24 cellular contexts compared by ENCODE assay signal in the genomic region with DNA sequence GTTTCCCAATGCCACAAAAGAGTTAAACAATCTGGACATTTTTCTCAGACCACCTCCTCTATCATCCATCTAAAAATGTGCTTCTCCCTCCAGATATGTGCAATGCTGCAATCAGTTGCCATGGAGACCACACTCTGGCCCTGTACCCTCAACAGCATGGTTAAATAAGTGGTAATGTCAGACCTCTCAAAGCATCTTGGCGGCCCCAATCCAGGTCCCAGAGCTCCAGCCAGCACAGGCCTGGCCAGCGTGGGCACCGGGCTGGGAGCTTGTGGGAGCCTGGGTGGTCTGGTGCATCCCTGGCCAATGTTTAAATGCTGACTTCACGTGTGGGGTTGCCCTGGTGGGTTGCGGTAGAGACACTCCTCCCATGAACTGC.
DNase-seq lines count a peak whose midpoint lies in the region; ATAC-seq, FAIRE-seq and TF ChIP-seq lines count a peak whose summit lies in the region.
"Had no signal": no experiment of that assay in that cellular context is flagged by ENCODE, and none has a peak within 500 bp of the region (broad histone marks: within the 10 kb centered on the region; RNA-seq: fewer than 3 reads in every experiment).

No MANE protein-coding gene starts in this region.

- TF ChIP-seq POLR2A in GM12892 (IDR thresholded peaks at IDR 0.05; ENCODE audit: low read depth, low read length), result no peak

- H2AFZ ChIP-seq in SK-N-SH (ENCODE audit: low read depth), result no peak overlapping the region
- no peak overlapping the region for H2AFZ ChIP-seq in MM.1S (ENCODE audit: low read length)
- H2AFZ ChIP-seq: GM23338, neural progenitor cell, parathyroid adenoma, PC-9 had no signal

- WGBS in SK-N-SH (ENCODE audit: low lambda C conversion rate), result 32% methylated on average over 4 of the region's 5 CpGs

- ATAC-seq in SK-N-SH treated with all-trans-retinoic acid at 6 μM for 48 hours, result no peak
- ATAC-seq: A549; CD8-positive, alpha-beta T cell; GM23338; left lung had no signal

- H3K9me3 ChIP-seq in SK-N-SH, result no peaks in the 10 kb centered on the region
- H3K9me3 ChIP-seq in MM.1S (replicated peaks; ENCODE audit: insufficient read depth, low read length), result no peaks in the 10 kb centered on the region
- H3K9me3 ChIP-seq: A549, adrenal gland, left lung had no signal

- H3K27me3 ChIP-seq in SK-N-SH (ENCODE audit: insufficient read depth), result no peaks in the 10 kb centered on the region
- no peaks in the 10 kb centered on the region for H3K27me3 ChIP-seq in MM.1S (replicated peaks; ENCODE audit: insufficient read depth, low read length)
- H3K27me3 ChIP-seq in brain microvascular endothelial cell (replicated peaks), result no peaks in the 10 kb centered on the region
- H3K27me3 ChIP-seq: adrenal gland, left lung, neural progenitor cell had no signal

- no peak overlapping the region for H3K4me3 ChIP-seq in SK-N-SH (ENCODE audit: low read depth in 2 of 2, low read length in 1 of 2)
- no peak overlapping the region for H3K4me3 ChIP-seq in MM.1S (ENCODE audit: low read length)
- H3K4me3 ChIP-seq in brain microvascular endothelial cell (ENCODE audit: low read depth, low read length), result no peak overlapping the region
- H3K4me3 ChIP-seq: A549, adrenal gland, GM23338, left lung, neural progenitor cell, PC-9 had no signal

- H3K36me3 ChIP-seq in SK-N-SH (replicated peaks in 1 of 2; ENCODE audit: control insufficient read depth in 1 of 2, insufficient read depth in 2 of 2, low read length in 1 of 2), result no peaks in the 10 kb centered on the region
- no peaks in the 10 kb centered on the region for H3K36me3 ChIP-seq in MM.1S (replicated peaks; ENCODE audit: insufficient read depth, low read length)
- H3K36me3 ChIP-seq in brain microvascular endothelial cell (replicated peaks), result no peaks in the 10 kb centered on the region
- H3K36me3 ChIP-seq: adrenal gland, left lung, neural progenitor cell had no signal

- TF ChIP-seq RAD21 in SK-N-SH (IDR thresholded peaks at IDR 0.05; ENCODE audit: low read length), result no peak

- TF ChIP-seq CTCF in SK-N-SH (IDR thresholded peaks at IDR 0.05) (no peak), MM.1S (IDR thresholded peaks at IDR 0.05; ENCODE audit: low read length) (no peak), brain microvascular endothelial cell (IDR thresholded peaks at IDR 0.05; ENCODE audit: low read depth, low read length, missing control alignments) (no peak)

- in situ Hi-C loops in brain microvascular endothelial cell (cut with HindIII; ENCODE audit: low pct_ligation_motif_present, low sequenced_read_pairs), result no loop called here

- no peak for TF ChIP-seq EP300 in SK-N-SH (IDR thresholded peaks at IDR 0.05; ENCODE audit: borderline replicate concordance in 1 of 2, low read depth in 1 of 2, low read length in 1 of 2)

- H3K79me2 ChIP-seq in SK-N-SH (ENCODE audit: insufficient read depth) (no peaks in the 10 kb centered on the region), MM.1S (ENCODE audit: low read length) (no peaks in the 10 kb centered on the region)
- H3K79me2 ChIP-seq: parathyroid adenoma had no signal

- H3F3A ChIP-seq in SK-N-SH (replicated peaks; ENCODE audit: insufficient read depth) (no peaks in the 10 kb centered on the region), MM.1S (ENCODE audit: insufficient read depth, low read length) (peaks cover 23% of the 10 kb centered on the region)

- H3K9me2 ChIP-seq in SK-N-SH (no peaks in the 10 kb centered on the region), MM.1S (replicated peaks; ENCODE audit: insufficient read depth, low read length) (no peaks in the 10 kb centered on the region)

- DNase-seq in SK-N-SH (peak; percentile 63), MM.1S (peak; percentile 26), dermis blood vessel endothelial cell (peak; percentile 17), GM12892 (ENCODE audit: insufficient read length) (no peak), brain microvascular endothelial cell (no peak), NCI-H526 (lab: John Stamatoyannopoulos, UW) (no peak), GDM1 (lab: John Stamatoyannopoulos, UW) (no peak)
- DNase-seq: activated CD4-positive, alpha-beta T cell treated with anti-CD3 and anti-CD28 coated beads for 1 hour; adrenal gland; AML-193; CD8-positive, alpha-beta T cell; glutamatergic neuron; left lung; NCI-H1092; NCI-H1694; NCI-H446 treated with DMSO at 0.1 percent for 48 hours; PC-9; retina; small intestine had no signal

- CTCF ChIA-PET in SK-N-SH (lab: Yijun Ruan, JAX), result interaction anchor here (1.7 kb wide), 1 partner anchor 300 kb away, joined by 4 read pairs; no protein-coding TSS in a partner anchor

- H3K27ac ChIP-seq in SK-N-SH (ENCODE audit: low read depth in 2 of 2, low read length in 1 of 2) (no peak overlapping the region), MM.1S (ENCODE audit: low read length) (peak overlapping the region; percentile 81), brain microvascular endothelial cell (no peak overlapping the region)
- H3K27ac ChIP-seq: A549, adrenal gland, left lung, neural progenitor cell, parathyroid adenoma, PC-9 had no signal

- H4K20me1 ChIP-seq in SK-N-SH (ENCODE audit: insufficient read depth) (no peaks in the 10 kb centered on the region), MM.1S (ENCODE audit: insufficient read depth, low read length) (no peaks in the 10 kb centered on the region)

- FAIRE-seq in GM12892 (lab: Jason Lieb, UNC), result no peak
- FAIRE-seq: A549, small intestine had no signal

- no peak overlapping the region for H3K9ac ChIP-seq in SK-N-SH
- peak overlapping the region; percentile 8; the same call in 1 of the 2 replicates for H3K9ac ChIP-seq in MM.1S (ENCODE audit: low read length)
- H3K9ac ChIP-seq: neural progenitor cell, parathyroid adenoma had no signal

- peaks cover 0 to 28% of the 10 kb centered on the region in 2 experiments; a peak in 2 of 4 replicates for H3K4me1 ChIP-seq in SK-N-SH (ENCODE audit: control insufficient read depth in 1 of 2, insufficient read depth in 2 of 2, low read depth in 1 of 2, low read length in 1 of 2)
- peaks cover 56% of the 10 kb centered on the region for H3K4me1 ChIP-seq in MM.1S (ENCODE audit: low read length)
- H3K4me1 ChIP-seq: A549, neural progenitor cell, parathyroid adenoma had no signal

- H3K4me2 ChIP-seq in SK-N-SH, result no peak overlapping the region
- H3K4me2 ChIP-seq in MM.1S (ENCODE audit: low read depth, low read length), result peak overlapping the region; percentile 47
- H3K4me2 ChIP-seq: A549, GM23338, neural progenitor cell, PC-9 had no signal

- POLR2A ChIA-PET in SK-N-SH (lab: Yijun Ruan, JAX), result no interaction called here

TF ChIP-seq in SK-N-SH, 30 proteins besides CTCF, POLR2A, EP300 and RAD21 (continues in another document):
- no peak for TF ChIP-seq YY1 (IDR thresholded peaks at IDR 0.05; ENCODE audit: low read depth)
- TF ChIP-seq GATA2 (CRISPR knock-in tag; IDR thresholded peaks at IDR 0.05), result no peak
- TF ChIP-seq, protein P1, sequence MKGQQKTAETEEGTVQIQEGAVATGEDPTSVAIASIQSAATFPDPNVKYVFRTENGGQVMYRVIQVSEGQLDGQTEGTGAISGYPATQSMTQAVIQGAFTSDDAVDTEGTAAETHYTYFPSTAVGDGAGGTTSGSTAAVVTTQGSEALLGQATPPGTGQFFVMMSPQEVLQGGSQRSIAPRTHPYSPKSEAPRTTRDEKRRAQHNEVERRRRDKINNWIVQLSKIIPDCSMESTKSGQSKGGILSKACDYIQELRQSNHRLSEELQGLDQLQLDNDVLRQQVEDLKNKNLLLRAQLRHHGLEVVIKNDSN (IDR thresholded peaks at IDR 0.05; ENCODE audit: borderline replicate concordance, low read depth), result no peak
- no peak for TF ChIP-seq FOSL2 (IDR thresholded peaks at IDR 0.05; ENCODE audit: borderline replicate concordance, low read depth)
- no peak for TF ChIP-seq POLR2AphosphoS5 (IDR thresholded peaks at IDR 0.05; ENCODE audit: low read depth, low read length)
- TF ChIP-seq RXRA (IDR thresholded peaks at IDR 0.05; ENCODE audit: borderline replicate concordance, low read depth), result no peak
- no peak for TF ChIP-seq JUND (IDR thresholded peaks at IDR 0.05)

TF ChIP-seq in SK-N-SH treated with all-trans-retinoic acid at 6 μM for 48 hours, 23 proteins besides CTCF, POLR2A, EP300 and RAD21 (continues in another document):
- TF ChIP-seq ARNTL (CRISPR knock-in tag; IDR thresholded peaks at IDR 0.05; ENCODE audit: borderline replicate concordance, low read depth), result no peak
- no peak for TF ChIP-seq BACH2 (CRISPR knock-in tag; IDR thresholded peaks at IDR 0.05; ENCODE audit: borderline replicate concordance)
- no peak for TF ChIP-seq ZNF8 (CRISPR knock-in tag; IDR thresholded peaks at IDR 0.05)
- no peak for TF ChIP-seq ISL1 (CRISPR knock-in tag; IDR thresholded peaks at IDR 0.05)
- TF ChIP-seq, protein P2, sequence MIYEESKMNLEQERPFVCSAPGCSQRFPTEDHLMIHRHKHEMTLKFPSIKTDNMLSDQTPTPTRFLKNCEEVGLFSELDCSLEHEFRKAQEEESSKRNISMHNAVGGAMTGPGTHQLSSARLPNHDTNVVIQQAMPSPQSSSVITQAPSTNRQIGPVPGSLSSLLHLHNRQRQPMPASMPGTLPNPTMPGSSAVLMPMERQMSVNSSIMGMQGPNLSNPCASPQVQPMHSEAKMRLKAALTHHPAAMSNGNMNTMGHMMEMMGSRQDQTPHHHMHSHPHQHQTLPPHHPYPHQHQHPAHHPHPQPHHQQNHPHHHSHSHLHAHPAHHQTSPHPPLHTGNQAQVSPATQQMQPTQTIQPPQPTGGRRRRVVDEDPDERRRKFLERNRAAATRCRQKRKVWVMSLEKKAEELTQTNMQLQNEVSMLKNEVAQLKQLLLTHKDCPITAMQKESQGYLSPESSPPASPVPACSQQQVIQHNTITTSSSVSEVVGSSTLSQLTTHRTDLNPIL (CRISPR knock-in tag; IDR thresholded peaks at IDR 0.05; ENCODE audit: low read depth), result no peak
- TF ChIP-seq, protein P3, sequence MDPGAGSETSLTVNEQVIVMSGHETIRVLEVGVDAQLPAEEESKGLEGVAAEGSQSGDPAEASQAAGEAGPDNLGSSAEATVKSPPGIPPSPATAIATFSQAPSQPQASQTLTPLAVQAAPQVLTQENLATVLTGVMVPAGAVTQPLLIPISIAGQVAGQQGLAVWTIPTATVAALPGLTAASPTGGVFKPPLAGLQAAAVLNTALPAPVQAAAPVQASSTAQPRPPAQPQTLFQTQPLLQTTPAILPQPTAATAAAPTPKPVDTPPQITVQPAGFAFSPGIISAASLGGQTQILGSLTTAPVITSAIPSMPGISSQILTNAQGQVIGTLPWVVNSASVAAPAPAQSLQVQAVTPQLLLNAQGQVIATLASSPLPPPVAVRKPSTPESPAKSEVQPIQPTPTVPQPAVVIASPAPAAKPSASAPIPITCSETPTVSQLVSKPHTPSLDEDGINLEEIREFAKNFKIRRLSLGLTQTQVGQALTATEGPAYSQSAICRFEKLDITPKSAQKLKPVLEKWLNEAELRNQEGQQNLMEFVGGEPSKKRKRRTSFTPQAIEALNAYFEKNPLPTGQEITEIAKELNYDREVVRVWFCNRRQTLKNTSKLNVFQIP (CRISPR knock-in tag; IDR thresholded peaks at IDR 0.05; ENCODE audit: borderline replicate concordance, low read depth), result no peak
- no peak for TF ChIP-seq ZNF565 (CRISPR knock-in tag; conservative IDR thresholded peaks at IDR 0.05; ENCODE audit: low read depth)
- TF ChIP-seq ZNF70 (CRISPR knock-in tag; IDR thresholded peaks at IDR 0.05), result no peak
- no peak for TF ChIP-seq SNAI2 (CRISPR knock-in tag; IDR thresholded peaks at IDR 0.05)

Comparison
In these comparisons a context has a peak if more than half of its experiments do, and no peak if none do; other contexts are left out.
1. DNase-seq: peak in SK-N-SH (single experiment), MM.1S (single experiment) and dermis blood vessel endothelial cell (single experiment); none in GM12892 (single experiment), brain microvascular endothelial cell (single experiment), NCI-H526 (0 of 2) and GDM1 (single experiment).